ENCODE assay signal across 1 cellular context in genomic region chr19:4300589-4300988, GRCh38.
A peak's percentile ranks its signal among the peaks of the same experiment; 100 is the strongest.
TF ChIP-seq lines count a peak whose summit lies in the region.

No MANE protein-coding gene starts in this region.

TF ChIP-seq in HEK293, 187 proteins besides CTCF, POLR2A, EP300 and RAD21 (continued from another document):
- TF ChIP-seq PRDM2 (tag by site-specific recombination; IDR thresholded peaks at IDR 0.05; ENCODE audit: borderline replicate concordance) (no peak), ZNF391 (tag by site-specific recombination; IDR thresholded peaks at IDR 0.05; ENCODE audit: borderline replicate concordance, low read depth) (no peak), ZNF211 (tag by site-specific recombination; IDR thresholded peaks at IDR 0.05; ENCODE audit: low read depth) (no peak), ZNF341 (tag by site-specific recombination; IDR thresholded peaks at IDR 0.05; ENCODE audit: low read depth) (peak; percentile 36; the same call in 1 of the 2 replicates), PBX3 (CRISPR knock-in tag; IDR thresholded peaks at IDR 0.05) (no peak), ZNF623 (tag by site-specific recombination; IDR thresholded peaks at IDR 0.05) (peak; percentile 99)
TF ChIP-seq in HEK293: peak in this region for 2.
